8 cellular contexts compared by ENCODE assay signal in the genomic region with DNA sequence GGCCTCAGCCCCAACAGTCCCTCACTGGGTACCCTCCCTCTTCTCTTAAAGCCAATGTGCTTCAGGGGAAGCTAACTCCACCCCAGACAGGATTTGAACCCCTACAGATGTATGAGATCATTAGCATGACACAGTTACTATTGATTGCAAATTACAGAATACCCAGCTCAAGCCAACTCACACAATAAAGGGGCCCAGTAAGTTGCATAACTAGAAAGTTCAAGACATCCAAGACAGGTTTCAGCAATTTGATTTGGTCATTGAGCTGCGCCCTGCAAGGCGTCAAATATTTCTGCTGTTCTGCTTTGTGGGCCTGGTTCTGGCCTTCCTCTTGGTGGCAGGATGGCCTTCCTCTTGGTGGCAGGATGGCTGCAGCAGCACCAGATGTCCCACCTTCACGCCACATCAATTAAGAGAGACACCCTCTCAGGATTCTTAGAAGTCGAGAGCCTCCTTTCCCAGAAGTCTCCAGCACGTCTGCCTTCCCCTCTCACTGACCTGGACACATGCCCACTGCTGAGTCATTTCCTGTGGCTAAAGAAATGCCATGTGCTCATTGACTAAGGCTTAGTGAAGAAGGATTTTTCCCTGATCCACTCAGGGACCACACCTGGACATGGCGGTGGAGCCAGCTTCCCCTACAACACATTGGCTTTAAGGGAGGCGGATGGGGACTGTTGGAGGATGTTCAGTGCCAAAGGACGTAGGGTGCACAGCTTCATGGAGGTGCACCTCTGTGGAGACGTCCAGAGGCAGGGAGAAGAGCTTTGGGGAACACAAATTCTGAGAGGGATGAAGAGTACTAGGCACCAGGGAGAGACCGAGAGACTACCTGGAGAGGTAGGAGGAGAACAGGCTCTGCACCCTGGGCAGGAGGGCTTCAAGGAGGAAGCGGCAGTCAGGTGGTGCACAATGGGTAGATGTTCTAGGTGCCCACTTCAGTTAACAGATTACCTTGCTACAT. TPM values are rescaled to one million over a fixed set of nuclear protein-coding genes. Genes with fewer than 3 reads are reported as not detected.
DNase-seq lines count a peak whose midpoint lies in the region; ATAC-seq and TF ChIP-seq lines count a peak whose summit lies in the region.

No MANE protein-coding gene starts in this region.

- no peak overlapping the region for H2AFZ ChIP-seq in PC-9

- no peaks in the 10 kb centered on the region for H3K9me3 Mint-ChIP-seq in osteocyte (ENCODE audit: unreplicated experiment)

- no peaks in the 10 kb centered on the region for H3K27me3 Mint-ChIP-seq in osteocyte (ENCODE audit: unreplicated experiment)

- DNase-seq in DMS53 (lab: John Stamatoyannopoulos, UW) (peak; percentile 82), PC-9 (peak; percentile 83 to 84), erythroblast (lab: John Stamatoyannopoulos, UW) (peak; percentile 72 to 73), osteocyte (ENCODE audit: extremely low spot score, unreplicated experiment) (no peak), NCI-H1092 treated with DMSO at 0.1 percent for 48 hours (lab: John Stamatoyannopoulos, UW) (no peak), NCI-H1417 treated with DMSO at 0.1 percent for 48 hours (lab: John Stamatoyannopoulos, UW) (no peak)
- no peak for DNase-seq in stimulated activated CD4-positive, alpha-beta T cell treated with anti-CD3 and anti-CD28 coated beads, Interleukin-1b, Interleukin-23, amount 100 ng/mL, for 48 hours

- H3K27ac ChIP-seq in PC-9, result peak overlapping the region; percentile 59

- no peak for TF ChIP-seq POLR2A in erythroblast (IDR thresholded peaks at IDR 0.05; ENCODE audit: low read length)

- H4K20me1 ChIP-seq in PC-9 (ENCODE audit: insufficient read depth), result no peaks in the 10 kb centered on the region; the same call in 1 of the 2 replicates

- no peak for ATAC-seq in GM21717 (IDR thresholded peaks at IDR 0.05; ENCODE audit: unreplicated experiment)

- H3K4me3 Mint-ChIP-seq in osteocyte (ENCODE audit: unreplicated experiment), result no peak overlapping the region

- peaks cover 36% of the 10 kb centered on the region for H3K36me3 Mint-ChIP-seq in osteocyte (ENCODE audit: unreplicated experiment)

- no peaks in the 10 kb centered on the region for H3K79me2 ChIP-seq in PC-9 (ENCODE audit: low read depth)

- peaks cover 63% of the 10 kb centered on the region for H3K4me1 Mint-ChIP-seq in osteocyte (ENCODE audit: unreplicated experiment)

- H3K27ac Mint-ChIP-seq in osteocyte (ENCODE audit: unreplicated experiment), result peak overlapping the region; percentile 39

- CTCF ChIA-PET in PC-9 (lab: Charles Lee), result no interaction called here

- intact Hi-C loops in PC-9 (cut with micrococcal nuclease; ENCODE audit: unreplicated experiment), result no loop called here

- TF ChIP-seq CTCF in PC-9 (conservative IDR thresholded peaks at IDR 0.05) (no peak), osteocyte (IDR thresholded peaks at IDR 0.05) (no peak)

- H3F3A ChIP-seq in PC-9 (ENCODE audit: insufficient read depth, low read depth), result peaks cover 46% of the 10 kb centered on the region; the same call in 1 of the 2 replicates

- peaks cover 21% of the 10 kb centered on the region for H3K4me1 ChIP-seq in PC-9 (replicated peaks; ENCODE audit: insufficient read depth)

- H3K4me3 ChIP-seq in PC-9, result no peak overlapping the region

- no peaks in the 10 kb centered on the region for H3K9me3 ChIP-seq in PC-9 (ENCODE audit: insufficient read depth, low read depth)

- POLR2A ChIA-PET in PC-9 (lab: Charles Lee; ENCODE audit: unreplicated experiment), result no interaction called here

- 0 out of 2 replicates have a peak overlapping the region, but pooled peaks have one; percentile 5 for H3K4me2 ChIP-seq in PC-9

- no peaks in the 10 kb centered on the region for H3K27me3 ChIP-seq in PC-9 (ENCODE audit: insufficient read depth, low read depth)

- peaks cover 64% of the 10 kb centered on the region for H3K36me3 ChIP-seq in PC-9 (ENCODE audit: low read depth)

- no peaks in the 10 kb centered on the region for H3K9me2 ChIP-seq in PC-9 (ENCODE audit: insufficient read depth)

- BruUV-seq in PC-9 (replicated peaks; lab: Mats Ljungman, UMichigan), result TSS peak; percentile 22

RNA-seq across cellular contexts. Expression of gene DNASE1L3, which starts 49.1 kb away (rescaled TPM):
- not detected in 2 replicates for total RNA-seq in PC-9 (2021)
- total RNA-seq in osteocyte, result not detected in 2 replicates

Comparison
In these comparisons a context has a peak if more than half of its experiments do, and no peak if none do; other contexts are left out.
1. DNase-seq: peak in DMS53 (single experiment), PC-9 (2 of 2) and erythroblast (2 of 2); none in osteocyte (single experiment), NCI-H1092 treated with DMSO at 0.1 percent for 48 hours (single experiment), stimulated activated CD4-positive, alpha-beta T cell treated with anti-CD3 and anti-CD28 coated beads, Interleukin-1b, Interleukin-23, amount 100 ng/mL, for 48 hours (single experiment) and NCI-H1417 treated with DMSO at 0.1 percent for 48 hours (single experiment).